Comparison of ENCODE assay signal across 8 cellular contexts in the genomic region with DNA sequence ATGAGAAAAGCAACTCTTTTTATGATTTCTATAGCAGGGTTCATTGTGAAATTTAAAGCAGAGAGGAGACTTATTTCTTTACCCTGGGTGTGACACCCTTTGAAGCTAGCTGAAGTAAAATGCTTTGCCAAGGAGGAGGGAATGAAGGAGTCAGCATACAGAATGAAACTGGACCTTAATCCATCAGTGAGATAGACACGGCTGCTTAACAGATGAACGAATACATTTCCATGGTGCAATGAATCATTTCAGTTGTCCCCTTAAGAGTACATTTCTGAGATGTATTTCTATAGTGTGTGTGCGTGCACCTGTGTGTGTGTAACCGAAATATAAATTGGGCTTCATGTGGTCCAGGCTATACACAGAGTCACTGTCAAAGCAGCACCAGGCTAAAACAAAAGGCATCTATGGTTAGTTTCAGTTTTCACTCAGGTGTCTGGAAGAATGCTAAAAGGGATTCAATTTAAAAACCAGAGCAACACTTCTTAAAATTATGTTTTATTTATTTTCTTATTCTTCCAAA.
DNase-seq lines count a peak whose midpoint lies in the region; ATAC-seq, FAIRE-seq and TF ChIP-seq lines count a peak whose summit lies in the region.

No MANE protein-coding gene starts in this region.

- DNase-seq in heart right ventricle (no peak), left cardiac atrium (no peak), lower lobe of right lung (no peak), transverse colon (no peak), A172 (ENCODE audit: low spot score) (no peak), NCI-H1092 treated with DMSO at 0.1 percent for 48 hours (lab: John Stamatoyannopoulos, UW) (no peak), pancreas (no peak)

- in situ Hi-C loops in transverse colon (cut with MboI; ENCODE audit: low pct_ligation_motif_present in 1 of 4, low pct_unique_long_range_greater_than_20kb in 1 of 4, low sequenced_read_pairs in 3 of 4), result no loop called here

- TF ChIP-seq POLR2A in transverse colon (IDR thresholded peaks at IDR 0.05), result no peak

- H3K9me3 ChIP-seq in heart right ventricle (no peaks in the 10 kb centered on the region), lower lobe of right lung (no peaks in the 10 kb centered on the region), transverse colon (no peaks in the 10 kb centered on the region), pancreas (no peaks in the 10 kb centered on the region)

- peak overlapping the region in 9 of 10 donors; percentile 63 to 87 (median 72) for H3K27ac ChIP-seq in heart right ventricle
- H3K27ac ChIP-seq in lower lobe of right lung, result peak overlapping the region; percentile 76
- H3K27ac ChIP-seq in transverse colon, result peak overlapping the region; percentile 38 to 59 (median 48)
- no peak overlapping the region for H3K27ac ChIP-seq in pancreas

- peak overlapping the region; percentile 31 for H3K4me3 Mint-ChIP-seq in activated T-helper 17 cell treated with anti-CD3 and anti-CD28 coated beads, Interleukin-2, amount 50 U/mL, for 72 hours

- ATAC-seq in heart right ventricle, result no peak
- ATAC-seq in left cardiac atrium, result no peak
- peak; percentile 40 for ATAC-seq in activated T-helper 17 cell treated with anti-CD3 and anti-CD28 coated beads, Interleukin-2, amount 50 U/mL, for 72 hours (replicated peaks)
- no peak for ATAC-seq in lower lobe of right lung
- ATAC-seq in pancreas, result no peak

- WGBS in heart right ventricle, 2 donors, result 68 to 82% methylated on average over 4 of the region's 4 CpGs
- 39 to 62% methylated on average over 4 of the region's 4 CpGs for WGBS in transverse colon (ENCODE audit: low coverage in 1 of 2), 2 donors
- WGBS in pancreas, 2 donors, result 56 to 62% methylated on average over 4 of the region's 4 CpGs

- H3K36me3 Mint-ChIP-seq in activated T-helper 17 cell treated with anti-CD3 and anti-CD28 coated beads, Interleukin-2, amount 50 U/mL, for 72 hours (ENCODE audit: low read depth), result no peaks in the 10 kb centered on the region

- H3K27ac Mint-ChIP-seq in activated T-helper 17 cell treated with anti-CD3 and anti-CD28 coated beads, Interleukin-2, amount 50 U/mL, for 72 hours, result peak overlapping the region; percentile 46

- no peak for FAIRE-seq in pancreas (lab: Jason Lieb, UNC)

- no peaks in the 10 kb centered on the region for H3K27me3 Mint-ChIP-seq in activated T-helper 17 cell treated with anti-CD3 and anti-CD28 coated beads, Interleukin-2, amount 50 U/mL, for 72 hours

- TF ChIP-seq CTCF in heart right ventricle (IDR thresholded peaks at IDR 0.05), result no peak
- no peak for TF ChIP-seq CTCF in lower lobe of right lung (IDR thresholded peaks at IDR 0.05)
- no peak for TF ChIP-seq CTCF in transverse colon (IDR thresholded peaks at IDR 0.05)
- TF ChIP-seq CTCF in pancreas (IDR thresholded peaks at IDR 0.05), result no peak

- peaks cover 14% of the 10 kb centered on the region for H3K4me1 Mint-ChIP-seq in activated T-helper 17 cell treated with anti-CD3 and anti-CD28 coated beads, Interleukin-2, amount 50 U/mL, for 72 hours

- H3K4me3 ChIP-seq in heart right ventricle, result no peak overlapping the region
- no peak overlapping the region for H3K4me3 ChIP-seq in lower lobe of right lung
- no peak overlapping the region for H3K4me3 ChIP-seq in transverse colon
- H3K4me3 ChIP-seq in pancreas, result no peak overlapping the region

- H3K9me3 Mint-ChIP-seq in activated T-helper 17 cell treated with anti-CD3 and anti-CD28 coated beads, Interleukin-2, amount 50 U/mL, for 72 hours, result no peaks in the 10 kb centered on the region

- H3K27me3 ChIP-seq in heart right ventricle (no peaks in the 10 kb centered on the region), lower lobe of right lung (ENCODE audit: low read depth) (no peaks in the 10 kb centered on the region), transverse colon (no peaks in the 10 kb centered on the region), pancreas (no peaks in the 10 kb centered on the region)

- intact Hi-C loops in heart right ventricle (cut with DNase I), result loop anchor here in 4 of 10 donors (1.0 to 10.0 kb wide), 4 partner anchors 11 to 195 kb away; partner anchors contain the start of gene NXT1 (in 1 of the 4)
- intact Hi-C loops in left cardiac atrium (cut with DNase I), result no loop called here
- intact Hi-C loops in lower lobe of right lung (cut with DNase I), result no loop called here
- intact Hi-C loops in transverse colon (cut with DNase I; ENCODE audit: low total_unique reads), result no loop called here
- intact Hi-C loops in pancreas (cut with DNase I), result no loop called here

- no peak for TF ChIP-seq EP300 in transverse colon (IDR thresholded peaks at IDR 0.05; ENCODE audit: low read depth)

- H3K4me1 ChIP-seq in heart right ventricle (peaks cover 14 to 81% (median 68%) of the 10 kb centered on the region in 9 donors), lower lobe of right lung (peaks cover 73% of the 10 kb centered on the region), transverse colon (peaks cover 22 to 71% (median 41%) of the 10 kb centered on the region in 4 donors), pancreas (no peaks in the 10 kb centered on the region)

- no peaks in the 10 kb centered on the region for H3K36me3 ChIP-seq in heart right ventricle
- no peaks in the 10 kb centered on the region for H3K36me3 ChIP-seq in lower lobe of right lung
- no peaks in the 10 kb centered on the region for H3K36me3 ChIP-seq in transverse colon
- H3K36me3 ChIP-seq in pancreas, result no peaks in the 10 kb centered on the region

Comparison
In these comparisons a context has a peak if more than half of its experiments do, and no peak if none do; other contexts are left out.
1. H3K27ac ChIP-seq: peak in heart right ventricle (9 of 10), lower lobe of right lung (single experiment) and transverse colon (4 of 4); none in pancreas (0 of 4).